Comparison of ENCODE assay signal across 17 cellular contexts in genomic region chrX:123906557-123907316, GRCh38. TPM values are rescaled to one million over a fixed set of nuclear protein-coding genes. Genes with fewer than 3 reads are reported as not detected.
A peak's percentile ranks its signal among the peaks of the same experiment; 100 is the strongest.
DNase-seq lines count a peak whose midpoint lies in the region; ATAC-seq and TF ChIP-seq lines count a peak whose summit lies in the region.
"Had no signal": no experiment of that assay in that cellular context is flagged by ENCODE, and none has a peak within 500 bp of the region (broad histone marks: within the 10 kb centered on the region; RNA-seq: fewer than 3 reads in every experiment).

No MANE protein-coding gene starts in this region.

- H3K27me3 Mint-ChIP-seq in activated T-cell treated with anti-CD3 and anti-CD28 coated beads, Interleukin-2, amount 50 U/mL, for 24 hours = no peaks in the 10 kb centered on the region
- H3K27me3 Mint-ChIP-seq: brain, T-helper 17 cell had no signal

- H3K4me1 Mint-ChIP-seq in activated T-cell treated with anti-CD3 and anti-CD28 coated beads, Interleukin-2, amount 50 U/mL, for 24 hours (ENCODE audit: low read depth) = peaks cover 14% of the 10 kb centered on the region
- H3K4me1 Mint-ChIP-seq: brain, neural crest cell had no signal

- no peak for TF ChIP-seq CTCF in gastrocnemius medialis (IDR thresholded peaks at IDR 0.05 in 4 of 5, conservative IDR thresholded peaks at IDR 0.05 in 1 of 5)

- peaks cover 0 to 8% of the 10 kb centered on the region in 2 donors for H3K36me3 ChIP-seq in gastrocnemius medialis

- no peak overlapping the region for H3K4me3 ChIP-seq in gastrocnemius medialis

- H3K27ac ChIP-seq in gastrocnemius medialis = peak overlapping the region; percentile 47 to 81 (median 73)
- H3K27ac ChIP-seq: KMS-11 had no signal

- DNase-seq in activated T-cell treated with anti-CD3 and anti-CD28 coated beads, Interleukin-2, amount 50 U/mL, for 24 hours = no peak
- DNase-seq in activated T-cell treated with anti-CD3 and anti-CD28 coated beads for 4 hours = no peak
- DNase-seq in NCI-H82 (lab: John Stamatoyannopoulos, UW) = peak; percentile 43
- peak; percentile 12 to 46 for DNase-seq in gastrocnemius medialis
- DNase-seq in kidney tubule cell (ENCODE audit: low spot score) = no peak
- no peak for DNase-seq in GF-D8 (lab: John Stamatoyannopoulos, UW)
- DNase-seq: ACHN; activated CD4-positive, alpha-beta T cell treated with anti-CD3 and anti-CD28 coated beads for 48 hours; kidney glomerular epithelial cell; NCI-H146; NCI-H524 treated with DMSO at 0.1 percent for 48 hours; T-helper 17 cell had no signal

- in situ Hi-C loops in gastrocnemius medialis (cut with MboI; ENCODE audit: low sequenced_read_pairs in 4 of 4) = no loop called here

- H3K36me3 Mint-ChIP-seq in activated T-cell treated with anti-CD3 and anti-CD28 coated beads, Interleukin-2, amount 50 U/mL, for 24 hours (ENCODE audit: low read depth) = peaks cover 44% of the 10 kb centered on the region

- ATAC-seq in esophagus mucosa (peak; percentile 65), gastrocnemius medialis (peak; percentile 86 to 93), HG03095 (IDR thresholded peaks at IDR 0.05; ENCODE audit: unreplicated experiment) (no peak)
- ATAC-seq: T-helper 17 cell had no signal

- H3K4me1 ChIP-seq in gastrocnemius medialis = peaks cover 0 to 19% of the 10 kb centered on the region in 2 donors

- no peak for TF ChIP-seq POLR2A in gastrocnemius medialis (IDR thresholded peaks at IDR 0.05)

- no peaks in the 10 kb centered on the region for H3K9me3 Mint-ChIP-seq in activated T-cell treated with anti-CD3 and anti-CD28 coated beads, Interleukin-2, amount 50 U/mL, for 24 hours
- H3K9me3 Mint-ChIP-seq: brain, neural crest cell had no signal

- peak overlapping the region; percentile 6 for H3K27ac Mint-ChIP-seq in activated T-cell treated with anti-CD3 and anti-CD28 coated beads, Interleukin-2, amount 50 U/mL, for 24 hours
- H3K27ac Mint-ChIP-seq: T-helper 17 cell had no signal

- H3K4me3 Mint-ChIP-seq in activated T-cell treated with anti-CD3 and anti-CD28 coated beads, Interleukin-2, amount 50 U/mL, for 24 hours = no peak overlapping the region
- H3K4me3 Mint-ChIP-seq: neural crest cell, T-helper 17 cell had no signal

- H3K9me3 ChIP-seq in gastrocnemius medialis = no peaks in the 10 kb centered on the region

- H3K27me3 ChIP-seq in gastrocnemius medialis = no peaks in the 10 kb centered on the region

- intact Hi-C loops in gastrocnemius medialis (cut with DNase I; ENCODE audit: low total_unique reads) = loop anchor here (5.0 kb wide), 1 partner anchor 56 kb away; the partner anchor contains the start of gene STAG2

RNA-seq across cellular contexts. Expression of gene XIAP, which starts 46.9 kb away (rescaled TPM):
- total RNA-seq in esophagus mucosa (45.2 TPM), gastrocnemius medialis (10 to 100 TPM; 14.4 to 31.1 (median 26.8) TPM)

RNA-seq across cellular contexts. Expression of gene STAG2, which starts 54.8 kb away (rescaled TPM):
- 40.6 TPM for total RNA-seq in esophagus mucosa
- 10 to 100 TPM; 39.3 to 65.6 (median 55.5) TPM for total RNA-seq in gastrocnemius medialis

Comparison
In these comparisons a context has a peak if more than half of its experiments do, and no peak if none do; other contexts are left out.
1. DNase-seq: peak in NCI-H82 (single experiment) and gastrocnemius medialis (2 of 2); none in activated T-cell treated with anti-CD3 and anti-CD28 coated beads, Interleukin-2, amount 50 U/mL, for 24 hours (single experiment), activated T-cell treated with anti-CD3 and anti-CD28 coated beads for 4 hours (single experiment), kidney tubule cell (single experiment) and GF-D8 (single experiment).